16 cellular contexts compared by ENCODE assay signal in the genomic region with DNA sequence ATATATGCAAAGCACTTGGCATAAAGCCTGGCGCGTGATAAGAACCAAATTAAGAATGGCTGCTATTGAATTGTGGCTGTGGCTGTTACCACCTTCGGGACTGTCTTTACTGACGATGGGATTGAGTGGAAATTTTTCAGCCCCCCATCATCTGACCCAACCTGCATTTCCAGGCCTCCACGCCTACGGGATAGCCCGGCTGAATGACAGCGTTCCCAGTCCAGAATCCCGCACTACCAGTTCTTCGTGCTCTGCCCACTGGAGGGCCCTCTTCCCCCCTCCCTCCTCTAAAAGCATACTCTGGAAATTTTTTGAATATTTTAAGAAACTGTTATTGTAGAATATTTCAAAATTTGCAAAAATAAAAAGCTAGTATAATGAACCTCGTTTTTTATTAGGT. TPM values are rescaled to one million over a fixed set of nuclear protein-coding genes. Genes with fewer than 3 reads are reported as not detected.
A peak's percentile ranks its signal among the peaks of the same experiment; 100 is the strongest.
DNase-seq lines count a peak whose midpoint lies in the region; ATAC-seq, FAIRE-seq and TF ChIP-seq lines count a peak whose summit lies in the region.
"Had no signal": no experiment of that assay in that cellular context is flagged by ENCODE, and none has a peak within 500 bp of the region (broad histone marks: within the 10 kb centered on the region; RNA-seq: fewer than 3 reads in every experiment).

No MANE protein-coding gene starts in this region.

- H2AFZ ChIP-seq in K562 (ENCODE audit: low read depth, low read length) = no peak overlapping the region
- peak overlapping the region; percentile 62 for H2AFZ ChIP-seq in parathyroid adenoma

- peaks cover 4% of the 10 kb centered on the region; the same call in 1 of the 2 replicates for H3K4me1 ChIP-seq in BE2C
- H3K4me1 ChIP-seq in K562 (replicated peaks in 1 of 2; ENCODE audit: control insufficient read depth in 2 of 2, insufficient read depth in 2 of 2, low read length in 2 of 2) = no peaks in the 10 kb centered on the region
- peaks cover 12% of the 10 kb centered on the region for H3K4me1 ChIP-seq in parathyroid adenoma

- no peaks in the 10 kb centered on the region; the same call in 1 of the 2 replicates for H4K20me1 ChIP-seq in K562 (replicated peaks; ENCODE audit: control insufficient read depth, insufficient read depth, low read length)

- H3K4me2 ChIP-seq in K562 (ENCODE audit: insufficient read depth, low read length) (no peak overlapping the region), parathyroid adenoma (ENCODE audit: low read length) (peak overlapping the region; percentile 42)
- H3K4me2 ChIP-seq: SK-N-SH had no signal

- no peaks in the 10 kb centered on the region for H3K9me1 ChIP-seq in K562 (ENCODE audit: control insufficient read depth, insufficient read depth, low read length)

- in situ Hi-C loops in K562 (cut with MboI) = no loop called here

- no peaks in the 10 kb centered on the region for H3K27me3 ChIP-seq in BE2C
- peaks cover 1 to 13% of the 10 kb centered on the region in 2 experiments; a peak in 4 of 5 replicates for H3K27me3 ChIP-seq in K562 (ENCODE audit: control insufficient read depth in 2 of 2, insufficient read depth in 2 of 2, low read length in 2 of 2)
- H3K27me3 ChIP-seq in parathyroid adenoma (ENCODE audit: control insufficient read depth, insufficient read depth, low read length) = no peaks in the 10 kb centered on the region
- H3K27me3 ChIP-seq in WERI-Rb-1 (ENCODE audit: insufficient read depth, low read depth, severe bottlenecking) = no peaks in the 10 kb centered on the region

- BruUV-seq in K562 (replicated peaks; lab: Mats Ljungman, UMichigan) = no TSS peak

- 20% methylated on average over 11 of the region's 11 CpGs for WGBS in K562 (ENCODE audit: insufficient coverage, low coverage, missing lambda C conversion rate)

- DNase-seq in BE2C = peak; percentile 59
- DNase-seq in D341Med (ENCODE audit: low spot score) = peak; percentile 67
- peak in 2 of 4 experiments; percentile 58 to 63 for DNase-seq in K562 (ENCODE audit: extremely low read depth in 1 of 4, low spot score in 3 of 4)
- DNase-seq in WERI-Rb-1 = no peak
- DNase-seq: NCI-H1694 treated with DMSO at 0.1 percent for 48 hours, NCI-H226, SK-N-SH had no signal

- intact Hi-C loops in K562 (cut with micrococcal nuclease) = no loop called here

- POLR2A ChIA-PET in K562 (lab: Yijun Ruan, JAX) = no interaction called here

- TF ChIP-seq POLR2A in K562 (conservative IDR thresholded peaks at IDR 0.05) = no peak

- H3K79me2 ChIP-seq in K562 (ENCODE audit: control insufficient read depth, insufficient read depth, low read length) (no peaks in the 10 kb centered on the region), parathyroid adenoma (no peaks in the 10 kb centered on the region)

- H3K9ac ChIP-seq in K562 (ENCODE audit: insufficient read depth in 1 of 2, low read depth in 2 of 2, low read length in 2 of 2) = no peak overlapping the region
- H3K9ac ChIP-seq in parathyroid adenoma = no peak overlapping the region
- H3K9ac ChIP-seq: SK-N-SH had no signal

- peak overlapping the region; percentile 42 for H3K4me3 ChIP-seq in BE2C (ENCODE audit: low read depth, low read length)
- H3K4me3 ChIP-seq in K562 = no peak overlapping the region
- H3K4me3 ChIP-seq in parathyroid adenoma (ENCODE audit: low read depth, low read length) = no peak overlapping the region
- H3K4me3 ChIP-seq in WERI-Rb-1 (ENCODE audit: low read depth, low read length) = no peak overlapping the region

- H3K36me3 ChIP-seq in BE2C (no peaks in the 10 kb centered on the region), K562 (ENCODE audit: control insufficient read depth, insufficient read depth, low read length) (no peaks in the 10 kb centered on the region), parathyroid adenoma (ENCODE audit: control insufficient read depth, insufficient read depth, low read length) (no peaks in the 10 kb centered on the region), WERI-Rb-1 (no peaks in the 10 kb centered on the region)

- no peak for TF ChIP-seq RAD21 in K562 (CRISPR knock-in tag; conservative IDR thresholded peaks at IDR 0.05 in 1 of 2, IDR thresholded peaks at IDR 0.05 in 1 of 2)

- no peak overlapping the region for H3K27ac ChIP-seq in K562 (ENCODE audit: extremely low read depth, low read depth, low read length)
- peak overlapping the region; percentile 69 for H3K27ac ChIP-seq in parathyroid adenoma
- no peak overlapping the region for H3K27ac ChIP-seq in WERI-Rb-1
- H3K27ac ChIP-seq: HL-60 had no signal

- TF ChIP-seq CTCF in BE2C (IDR thresholded peaks at IDR 0.05; ENCODE audit: low read depth, low read length) (peak; percentile 58), K562 (IDR thresholded peaks at IDR 0.05 in 2 of 3, conservative IDR thresholded peaks at IDR 0.05 in 1 of 3; ENCODE audit: insufficient read depth in 2 of 3, low read depth in 1 of 3, low read length in 3 of 3) (peak in 2 of 3 experiments; percentile 12 to 24; a peak in 1 of 6 replicates), parathyroid adenoma (IDR thresholded peaks at IDR 0.05) (peak; percentile 45), WERI-Rb-1 (IDR thresholded peaks at IDR 0.05; ENCODE audit: low read depth, low read length) (no peak)

- TF ChIP-seq EP300 in K562 (IDR thresholded peaks at IDR 0.05; ENCODE audit: low read length) = no peak

- CTCF ChIA-PET in K562 (lab: Yijun Ruan, JAX; ENCODE audit: low intra/inter-chr PET ratio) = interaction anchor here (0.5 kb wide), 1 partner anchor 14 kb away, joined by 4 read pairs; no protein-coding TSS in a partner anchor

- ATAC-seq in K562 = no peak
- ATAC-seq in HG03439 (IDR thresholded peaks at IDR 0.05; ENCODE audit: unreplicated experiment) = no peak
- ATAC-seq in GM21619 (IDR thresholded peaks at IDR 0.05; ENCODE audit: unreplicated experiment) = no peak

- no peak for FAIRE-seq in K562 (lab: Jason Lieb, UNC)

- H3K9me3 ChIP-seq in BE2C (no peaks in the 10 kb centered on the region), K562 (replicated peaks; ENCODE audit: control insufficient read depth, insufficient read depth, low read depth, low read length) (no peaks in the 10 kb centered on the region), parathyroid adenoma (ENCODE audit: control insufficient read depth, low read length) (no peaks in the 10 kb centered on the region), WERI-Rb-1 (ENCODE audit: severe bottlenecking) (no peaks in the 10 kb centered on the region)
- H3K9me3 ChIP-seq: SK-N-SH had no signal

RNA-seq across cellular contexts. Expression of a gene that starts 11.0 kb away (rescaled TPM):
- not detected for polyA plus RNA-seq in BE2C (2012; ENCODE audit: insufficient read depth, insufficient read length, low read depth)
- total RNA-seq in K562 (2011; cell fraction: chromatin; rRNA removed; ENCODE audit: low replicate concordance) = not detected in 2 replicates
- not detected in 2 replicates for total RNA-seq in K562 (2011; cell fraction: nucleolus; rRNA removed)
- total RNA-seq in K562 (2011; cell fraction: nucleoplasm; rRNA removed) = not detected in 2 replicates
- total RNA-seq in K562 (2014; rRNA removed) (not detected in 2 replicates), K562 (2014; rRNA removed; fragmentation: Illumina TruSeq; extraction: Trizol) (not detected in 2 replicates), K562 (2015; rRNA removed; fragmentation: Illumina TruSeq; extraction: Trizol) (not detected in 2 replicates), K562 (2021) (not detected in 2 replicates)
- polyA plus RNA-seq in K562 (2011; rRNA removed) (not detected in 2 replicates), K562 (2014; fragmentation: Illumina TruSeq; extraction: Trizol) (not detected in 2 replicates), K562 (2014; fragmentation: Nextera tagmentation; extraction: Ambion mirVana) (not detected), K562 (2014; rRNA removed) (not detected in 2 replicates)
- not detected in 2 replicates for polyA plus RNA-seq in K562 (2011; cell fraction: cytosol; rRNA removed)
- polyA plus RNA-seq in K562 (2011; cell fraction: nucleus; rRNA removed) = not detected in 2 replicates
- polyA plus RNA-seq in K562 (2012) = not detected in 2 replicates
- polyA minus RNA-seq in K562 (2011; rRNA and poly(A)+ RNA removed) = not detected in 2 replicates
- not detected in 2 replicates for polyA minus RNA-seq in K562 (2011; cell fraction: cytosol; rRNA and poly(A)+ RNA removed)
- polyA minus RNA-seq in K562 (2011; cell fraction: nucleus; rRNA and poly(A)+ RNA removed) = not detected in 2 replicates
- total RNA-seq: Daoy; H4; RPMI7951; T-helper 2 cell treated with Interferon-gamma antibody and Interleukin-4, amounts not matched to agents 100 ng/mL and 5 ng/mL, for 36 hours had no signal
- polyA plus RNA-seq: IgD-negative memory B cell, SK-N-SH had no signal

RNA-seq across cellular contexts. Expression of a gene that starts 31.2 kb away (rescaled TPM):
- polyA plus RNA-seq in BE2C (2012; ENCODE audit: insufficient read depth, insufficient read length, low read depth) = 28.6 TPM
- not detected in 2 replicates for total RNA-seq in K562 (2011; cell fraction: chromatin; rRNA removed; ENCODE audit: low replicate concordance)
- not detected in 2 replicates for total RNA-seq in K562 (2011; cell fraction: nucleolus; rRNA removed)
- total RNA-seq in K562 (2011; cell fraction: nucleoplasm; rRNA removed) = not detected in 2 replicates
- not detected in 2 replicates for total RNA-seq in K562 (2014; rRNA removed)
- total RNA-seq in K562 (2014; rRNA removed; fragmentation: Illumina TruSeq; extraction: Trizol) = not detected in 2 replicates
- total RNA-seq in K562 (2015; rRNA removed; fragmentation: Illumina TruSeq; extraction: Trizol) = not detected in 2 replicates
- not detected in 2 replicates for total RNA-seq in K562 (2021)
- polyA plus RNA-seq in K562 (2011; rRNA removed) = not detected in 2 replicates
- not detected in 2 replicates for polyA plus RNA-seq in K562 (2011; cell fraction: cytosol; rRNA removed)
- polyA plus RNA-seq in K562 (2011; cell fraction: nucleus; rRNA removed) = not detected in 2 replicates
- not detected in 2 replicates for polyA plus RNA-seq in K562 (2012)
- polyA plus RNA-seq in K562 (2014; fragmentation: Illumina TruSeq; extraction: Trizol) = not detected in 2 replicates
- polyA plus RNA-seq in K562 (2014; fragmentation: Nextera tagmentation; extraction: Ambion mirVana) = not detected
- not detected in 2 replicates for polyA plus RNA-seq in K562 (2014; rRNA removed)
- polyA minus RNA-seq in K562 (2011; rRNA and poly(A)+ RNA removed) = not detected in 2 replicates
- polyA minus RNA-seq in K562 (2011; cell fraction: cytosol; rRNA and poly(A)+ RNA removed) = not detected in 2 replicates
- not detected in 2 replicates for polyA minus RNA-seq in K562 (2011; cell fraction: nucleus; rRNA and poly(A)+ RNA removed)
- total RNA-seq: Daoy; H4; RPMI7951; T-helper 2 cell treated with Interferon-gamma antibody and Interleukin-4, amounts not matched to agents 100 ng/mL and 5 ng/mL, for 36 hours had no signal
- polyA plus RNA-seq: IgD-negative memory B cell, SK-N-SH had no signal

RNA-seq across cellular contexts. Expression of a gene that starts 34.2 kb away (rescaled TPM):
- not detected for polyA plus RNA-seq in BE2C (2012; ENCODE audit: insufficient read depth, insufficient read length, low read depth)
- total RNA-seq in K562 (2011; cell fraction: chromatin; rRNA removed; ENCODE audit: low replicate concordance) = 0.42 and 1.5 TPM in 2 replicates
- total RNA-seq in K562 (2011; cell fraction: nucleolus; rRNA removed) = 0.67 TPM in 1 of 2 replicates, not detected in the other
- 1.5 TPM in 1 of 2 replicates, not detected in the other for total RNA-seq in K562 (2011; cell fraction: nucleoplasm; rRNA removed)
- total RNA-seq in K562 (2014; rRNA removed) (not detected in 2 replicates), K562 (2014; rRNA removed; fragmentation: Illumina TruSeq; extraction: Trizol) (not detected in 2 replicates), K562 (2015; rRNA removed; fragmentation: Illumina TruSeq; extraction: Trizol) (not detected in 2 replicates), K562 (2021) (0.53 TPM in 1 of 2 replicates, not detected in the other)
- polyA plus RNA-seq in K562 (2011; rRNA removed) (0.36 and 0.65 TPM in 2 replicates), K562 (2014; fragmentation: Illumina TruSeq; extraction: Trizol) (not detected in 2 replicates), K562 (2014; fragmentation: Nextera tagmentation; extraction: Ambion mirVana) (not detected), K562 (2014; rRNA removed) (not detected in 2 replicates)
- polyA plus RNA-seq in K562 (2011; cell fraction: cytosol; rRNA removed) = 1.3 and 1.6 TPM in 2 replicates
- polyA plus RNA-seq in K562 (2011; cell fraction: nucleus; rRNA removed) = 0.91 and 2.1 TPM in 2 replicates
- 0.53 and 2.7 TPM in 2 replicates for polyA plus RNA-seq in K562 (2012)
- polyA minus RNA-seq in K562 (2011; rRNA and poly(A)+ RNA removed) = not detected in 2 replicates
- not detected in 2 replicates for polyA minus RNA-seq in K562 (2011; cell fraction: cytosol; rRNA and poly(A)+ RNA removed)
- 0.13 and 0.89 TPM in 2 replicates for polyA minus RNA-seq in K562 (2011; cell fraction: nucleus; rRNA and poly(A)+ RNA removed)
- total RNA-seq: RPMI7951; T-helper 2 cell treated with Interferon-gamma antibody and Interleukin-4, amounts not matched to agents 100 ng/mL and 5 ng/mL, for 36 hours had no signal
- polyA plus RNA-seq: SK-N-SH had no signal

RNA-seq across cellular contexts. Expression of a gene that starts 48.8 kb away (rescaled TPM):
- not detected for polyA plus RNA-seq in BE2C (2012; ENCODE audit: insufficient read depth, insufficient read length, low read depth)
- total RNA-seq in K562 (2011; cell fraction: chromatin; rRNA removed; ENCODE audit: low replicate concordance) = not detected in 2 replicates
- not detected in 2 replicates for total RNA-seq in K562 (2011; cell fraction: nucleolus; rRNA removed)
- not detected in 2 replicates for total RNA-seq in K562 (2011; cell fraction: nucleoplasm; rRNA removed)
- total RNA-seq in K562 (2014; rRNA removed) (0.05 TPM in 1 of 2 replicates, not detected in the other), K562 (2014; rRNA removed; fragmentation: Illumina TruSeq; extraction: Trizol) (not detected in 2 replicates), K562 (2015; rRNA removed; fragmentation: Illumina TruSeq; extraction: Trizol) (not detected in 2 replicates), K562 (2021) (not detected in 2 replicates)
- polyA plus RNA-seq in K562 (2011; rRNA removed) (not detected in 2 replicates), K562 (2014; fragmentation: Illumina TruSeq; extraction: Trizol) (not detected in 2 replicates), K562 (2014; fragmentation: Nextera tagmentation; extraction: Ambion mirVana) (not detected), K562 (2014; rRNA removed) (not detected in 2 replicates)
- not detected in 2 replicates for polyA plus RNA-seq in K562 (2011; cell fraction: cytosol; rRNA removed)
- polyA plus RNA-seq in K562 (2011; cell fraction: nucleus; rRNA removed) = not detected in 2 replicates
- not detected in 2 replicates for polyA plus RNA-seq in K562 (2012)
- polyA minus RNA-seq in K562 (2011; rRNA and poly(A)+ RNA removed) = not detected in 2 replicates
- not detected in 2 replicates for polyA minus RNA-seq in K562 (2011; cell fraction: cytosol; rRNA and poly(A)+ RNA removed)
- polyA minus RNA-seq in K562 (2011; cell fraction: nucleus; rRNA and poly(A)+ RNA removed) = not detected in 2 replicates
- total RNA-seq: RPMI7951; T-helper 2 cell treated with Interferon-gamma antibody and Interleukin-4, amounts not matched to agents 100 ng/mL and 5 ng/mL, for 36 hours had no signal
- polyA plus RNA-seq: IgD-negative memory B cell had no signal

RNA-seq across cellular contexts. Expression of a gene that starts 54.0 kb away (rescaled TPM):
- not detected for polyA plus RNA-seq in BE2C (2012; ENCODE audit: insufficient read depth, insufficient read length, low read depth)
- total RNA-seq in K562 (2011; cell fraction: chromatin; rRNA removed; ENCODE audit: low replicate concordance) = not detected in 2 replicates
- total RNA-seq in K562 (2011; cell fraction: nucleolus; rRNA removed) = not detected in 2 replicates
- total RNA-seq in K562 (2011; cell fraction: nucleoplasm; rRNA removed) = not detected in 2 replicates
- total RNA-seq in K562 (2014; rRNA removed) (not detected in 2 replicates), K562 (2014; rRNA removed; fragmentation: Illumina TruSeq; extraction: Trizol) (not detected in 2 replicates), K562 (2015; rRNA removed; fragmentation: Illumina TruSeq; extraction: Trizol) (not detected in 2 replicates), K562 (2021) (not detected in 2 replicates)
- polyA plus RNA-seq in K562 (2011; rRNA removed) (0.08 TPM in 1 of 2 replicates, not detected in the other), K562 (2014; fragmentation: Illumina TruSeq; extraction: Trizol) (not detected in 2 replicates), K562 (2014; fragmentation: Nextera tagmentation; extraction: Ambion mirVana) (not detected), K562 (2014; rRNA removed) (0.12 TPM in 1 of 2 replicates, not detected in the other)
- polyA plus RNA-seq in K562 (2011; cell fraction: cytosol; rRNA removed) = not detected in 2 replicates
- not detected in 2 replicates for polyA plus RNA-seq in K562 (2011; cell fraction: nucleus; rRNA removed)
- not detected in 2 replicates for polyA plus RNA-seq in K562 (2012)
- polyA minus RNA-seq in K562 (2011; rRNA and poly(A)+ RNA removed) = not detected in 2 replicates
- polyA minus RNA-seq in K562 (2011; cell fraction: cytosol; rRNA and poly(A)+ RNA removed) = not detected in 2 replicates
- not detected in 2 replicates for polyA minus RNA-seq in K562 (2011; cell fraction: nucleus; rRNA and poly(A)+ RNA removed)
- total RNA-seq: Daoy; H4; RPMI7951; T-helper 2 cell treated with Interferon-gamma antibody and Interleukin-4, amounts not matched to agents 100 ng/mL and 5 ng/mL, for 36 hours had no signal
- polyA plus RNA-seq: IgD-negative memory B cell, SK-N-SH had no signal
